ENCODE assay signal across 1 cellular context in genomic region chr3:153052096-153052460, GRCh38.
TF ChIP-seq lines count a peak whose summit lies in the region.

No MANE protein-coding gene starts in this region.

TF ChIP-seq in K562, 482 proteins besides CTCF, POLR2A, EP300 and RAD21 (continued from another document and continues in another):
- no peak for TF ChIP-seq MGA (IDR thresholded peaks at IDR 0.05)
- no peak for TF ChIP-seq E2F3 (CRISPR knock-in tag; IDR thresholded peaks at IDR 0.05)
- peak; percentile 87 for TF ChIP-seq JUND (IDR thresholded peaks at IDR 0.05; ENCODE audit: borderline replicate concordance, low read depth, low read length)
- TF ChIP-seq JUND (tag; IDR thresholded peaks at IDR 0.05; ENCODE audit: borderline replicate concordance, low read depth, low read length): peak; percentile 86; the same call in 2 of the 3 replicates
- no peak for TF ChIP-seq MCM5 (IDR thresholded peaks at IDR 0.05; ENCODE audit: low read depth)
- TF ChIP-seq TEAD4 (IDR thresholded peaks at IDR 0.05; ENCODE audit: low read length): no peak; the same call in 1 of the 2 replicates
- TF ChIP-seq TEAD4 (CRISPR knock-in tag; IDR thresholded peaks at IDR 0.05; ENCODE audit: borderline replicate concordance): no peak
- TF ChIP-seq CAMTA2 (CRISPR knock-in tag; conservative IDR thresholded peaks at IDR 0.05): no peak
- no peak for TF ChIP-seq RREB1 (CRISPR knock-in tag; IDR thresholded peaks at IDR 0.05)
- TF ChIP-seq BHLHE40 (IDR thresholded peaks at IDR 0.05; ENCODE audit: low read length): 0 out of 2 replicates have a peak, but pooled peaks have one; percentile 21
- TF ChIP-seq ZNF778 (CRISPR knock-in tag; IDR thresholded peaks at IDR 0.05): no peak
- TF ChIP-seq ZNF668 (CRISPR knock-in tag; IDR thresholded peaks at IDR 0.05): no peak
- no peak for TF ChIP-seq ILK (tag; IDR thresholded peaks at IDR 0.05; ENCODE audit: borderline replicate concordance, low read depth)
- TF ChIP-seq ATF2 (CRISPR knock-in tag; IDR thresholded peaks at IDR 0.05): no peak
- TF ChIP-seq ZBTB34 (CRISPR knock-in tag; IDR thresholded peaks at IDR 0.05): no peak
- no peak for TF ChIP-seq ZC3H8 (IDR thresholded peaks at IDR 0.05)
- TF ChIP-seq TCF3 (CRISPR knock-in tag; IDR thresholded peaks at IDR 0.05): no peak
- TF ChIP-seq SETDB1 (IDR thresholded peaks at IDR 0.05; ENCODE audit: low read length): no peak
- TF ChIP-seq ZKSCAN8 (CRISPR knock-in tag; IDR thresholded peaks at IDR 0.05): 0 out of 2 replicates have a peak, but pooled peaks have one; percentile 42
- no peak for TF ChIP-seq CLOCK (CRISPR knock-in tag; IDR thresholded peaks at IDR 0.05; ENCODE audit: borderline replicate concordance)
- TF ChIP-seq ZFP91 (CRISPR knock-in tag; IDR thresholded peaks at IDR 0.05): no peak
- TF ChIP-seq ETV1 (tag; conservative IDR thresholded peaks at IDR 0.05; ENCODE audit: low read depth): peak; percentile 77
- TF ChIP-seq ZNF561 (CRISPR knock-in tag; conservative IDR thresholded peaks at IDR 0.05): no peak
- TF ChIP-seq MEF2A (IDR thresholded peaks at IDR 0.05; ENCODE audit: control insufficient read depth, low read depth, low read length): peak; percentile 97
- TF ChIP-seq MAZ (CRISPR knock-in tag; conservative IDR thresholded peaks at IDR 0.05 in 1 of 2, IDR thresholded peaks at IDR 0.05 in 1 of 2): peak in 1 of 2 experiments; percentile 24; a peak in 1 of 4 replicates
- TF ChIP-seq SPI1 (IDR thresholded peaks at IDR 0.05; ENCODE audit: borderline replicate concordance, low read depth, low read length): no peak
- TF ChIP-seq RBM22 (IDR thresholded peaks at IDR 0.05; ENCODE audit: low read depth, low read length, poor library complexity, severe bottlenecking): no peak
- TF ChIP-seq MECOM (CRISPR knock-in tag; IDR thresholded peaks at IDR 0.05): no peak
- TF ChIP-seq ZNF174 (CRISPR knock-in tag; IDR thresholded peaks at IDR 0.05): no peak
- TF ChIP-seq ZNF830 (CRISPR knock-in tag; IDR thresholded peaks at IDR 0.05): no peak
- TF ChIP-seq ZNF740 (CRISPR knock-in tag; IDR thresholded peaks at IDR 0.05): no peak
- TF ChIP-seq ZNF740 (tag; IDR thresholded peaks at IDR 0.05): no peak
